ENCODE assay signal across 8 cellular contexts in the genomic region with DNA sequence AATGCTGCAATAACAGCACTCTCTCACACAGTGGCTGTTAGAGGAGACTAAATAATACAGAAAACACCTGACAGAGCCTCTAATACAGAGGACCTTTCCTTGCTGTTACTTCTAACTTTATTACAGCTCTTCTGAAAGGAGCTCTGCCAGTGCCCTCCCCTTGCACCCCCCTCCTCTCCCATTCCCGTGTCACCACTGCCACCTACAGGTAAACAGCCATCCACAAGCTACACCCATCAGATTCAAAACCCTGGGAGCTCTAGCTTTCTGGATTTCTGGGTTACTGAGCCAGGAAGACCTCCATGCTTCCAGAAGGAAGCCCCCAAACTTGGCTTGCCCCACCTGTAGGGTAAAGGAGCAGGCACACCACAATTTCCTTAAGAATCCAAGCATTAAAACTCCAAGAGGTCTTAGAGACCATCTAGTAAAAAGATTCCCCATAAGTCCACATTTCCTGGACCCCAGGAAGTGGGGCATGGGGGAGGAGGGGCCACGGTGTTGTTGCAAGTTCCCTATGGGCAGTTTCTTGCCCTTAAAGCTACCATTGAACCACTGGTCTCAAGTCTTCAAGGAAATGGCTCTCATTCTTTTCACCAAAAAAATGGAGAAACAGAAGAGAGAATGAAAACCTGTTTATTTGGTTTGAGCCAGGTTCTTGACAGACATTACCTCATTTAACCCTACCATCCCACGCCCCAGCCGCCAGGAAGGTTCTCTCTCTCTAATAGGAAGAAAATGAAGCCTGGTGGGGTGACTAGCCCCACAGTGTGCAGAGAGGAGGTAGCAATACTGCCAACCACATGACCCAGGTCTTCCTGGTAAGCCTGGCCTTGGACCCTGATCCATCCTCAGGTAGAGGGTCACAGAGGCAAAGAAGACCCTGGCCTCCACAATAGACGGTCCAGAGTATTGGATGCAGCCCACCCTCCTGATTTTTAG. TPM values are rescaled to one million over a fixed set of nuclear protein-coding genes. Genes with fewer than 3 reads are reported as not detected.
DNase-seq lines count a peak whose midpoint lies in the region; ATAC-seq, FAIRE-seq and TF ChIP-seq lines count a peak whose summit lies in the region.

No MANE protein-coding gene starts in this region.

- intact Hi-C loops in left colon (cut with DNase I, micrococcal nuclease): no loop called here

- FAIRE-seq in GM12892 (lab: Jason Lieb, UNC): peak; percentile 67

- TF ChIP-seq POLR2A in GM12892 (IDR thresholded peaks at IDR 0.05; ENCODE audit: low read depth, low read length): no peak

- peak; percentile 65 for ATAC-seq in left colon

- DNase-seq in 8988T (peak; percentile 61), GM12892 (ENCODE audit: insufficient read length) (peak; percentile 55), NCI-H2196 treated with DMSO at 0.1 percent for 48 hours (lab: John Stamatoyannopoulos, UW; ENCODE audit: unreplicated experiment) (peak; percentile 25), cerebellum (ENCODE audit: low spot score) (peak; percentile 75), left colon (peak; percentile 77 to 79), NCI-H1048 (lab: John Stamatoyannopoulos, UW) (no peak)
- DNase-seq in activated CD4-positive, alpha-beta T cell treated with anti-CD3 and anti-CD28 coated beads for 1 hour: peak; percentile 52
- peak; percentile 72 for DNase-seq in stimulated activated CD4-positive, alpha-beta T cell treated with anti-CD3 and anti-CD28 coated beads, Interleukin-4, amount 100 ng/mL, for 24 hours

RNA-seq across cellular contexts. Expression of a gene that starts 52.8 kb away (rescaled TPM):
- 4.8 TPM for polyA plus RNA-seq in GM12892 (2012; ENCODE audit: missing spikeins)
- total RNA-seq in cerebellum: 39.2 TPM
- 10 to 100 TPM; 55.5 to 72.9 TPM for total RNA-seq in left colon

RNA-seq across cellular contexts. Expression of a gene that starts 53.2 kb away (rescaled TPM):
- polyA plus RNA-seq in GM12892 (2012; ENCODE audit: missing spikeins): 1.0 TPM
- total RNA-seq in cerebellum: 4.3 TPM
- 1 to 10 TPM in 1 of 2 donors, under 1 TPM in 1; 0.61 to 1.3 TPM for total RNA-seq in left colon
